Comparison of ENCODE assay signal across 10 cellular contexts in the genomic region with DNA sequence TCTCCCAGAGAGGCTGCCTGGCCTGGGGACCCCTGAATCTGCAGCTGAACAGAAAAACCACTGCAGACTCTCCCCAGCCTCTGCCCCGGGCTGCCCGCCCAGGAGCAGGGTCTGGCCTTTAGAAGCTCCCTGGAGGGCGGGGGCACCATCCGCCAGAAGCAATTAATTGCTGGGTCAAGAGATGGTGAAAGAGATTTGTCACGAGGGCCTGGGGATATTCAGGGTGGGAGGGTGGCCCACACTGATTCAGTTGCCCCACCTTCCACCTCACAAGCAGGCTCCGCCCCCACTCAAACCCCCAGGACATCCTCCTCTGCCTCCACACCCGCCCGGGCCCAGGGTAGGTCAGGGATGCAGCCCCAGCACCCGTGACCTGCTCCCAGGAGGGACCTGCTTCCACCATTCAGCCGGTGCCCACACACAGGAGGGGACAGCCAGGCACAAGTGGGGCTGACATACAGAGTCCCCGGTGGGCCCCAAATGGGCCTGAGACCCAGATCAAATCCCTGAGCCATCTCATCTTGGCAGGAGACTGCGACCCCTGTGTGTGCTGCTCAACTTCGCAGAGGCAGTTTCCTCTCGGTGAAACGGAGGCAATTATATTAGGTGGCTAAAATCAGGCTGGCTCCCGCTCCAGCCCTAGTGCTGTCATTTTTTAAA.
DNase-seq lines count a peak whose midpoint lies in the region; ATAC-seq, FAIRE-seq and TF ChIP-seq lines count a peak whose summit lies in the region.
"Had no signal": no experiment of that assay in that cellular context is flagged by ENCODE, and none has a peak within 500 bp of the region (broad histone marks: within the 10 kb centered on the region; RNA-seq: fewer than 3 reads in every experiment).

No MANE protein-coding gene starts in this region.

- ATAC-seq in effector memory CD8-positive, alpha-beta T cell (replicated peaks) = no peak

- H3K27ac Mint-ChIP-seq in effector memory CD8-positive, alpha-beta T cell = peak overlapping the region; percentile 52 to 86

- no peaks in the 10 kb centered on the region for H3K9me3 Mint-ChIP-seq in effector memory CD8-positive, alpha-beta T cell

- DNase-seq in GM19239 (ENCODE audit: insufficient read length, low spot score) (no peak), NCI-H82 (lab: John Stamatoyannopoulos, UW) (peak; percentile 87), retina (peak; percentile 90), iPS-NIHi11 (ENCODE audit: low spot score) (no peak), GM10248 (ENCODE audit: extremely low spot score) (no peak), NAMALWA (ENCODE audit: low spot score) (no peak)
- DNase-seq in effector memory CD8-positive, alpha-beta T cell = no peak
- DNase-seq: DMS79, esophagus squamous epithelium had no signal

- H3K4me1 Mint-ChIP-seq in effector memory CD8-positive, alpha-beta T cell (ENCODE audit: low read depth in 2 of 2) = peaks cover 33 to 40% of the 10 kb centered on the region in 2 donors

- peak overlapping the region; percentile 23 to 53 for H3K4me3 Mint-ChIP-seq in effector memory CD8-positive, alpha-beta T cell

- no peaks in the 10 kb centered on the region for H3K27me3 Mint-ChIP-seq in effector memory CD8-positive, alpha-beta T cell

- TF ChIP-seq CTCF in GM10248 (IDR thresholded peaks at IDR 0.05; ENCODE audit: control extremely low read depth, extremely low read depth, low read depth, missing control alignments) = no peak

- peaks cover 7% of the 10 kb centered on the region for H3K36me3 Mint-ChIP-seq in effector memory CD8-positive, alpha-beta T cell (ENCODE audit: insufficient read depth)

- CTCF ChIA-PET in GM10248 (lab: Yijun Ruan, JAX) = interaction anchor here (1.0 to 1.6 kb wide), 2 partner anchors 50 to 224 kb away, joined by 3 to 6 read pairs; no protein-coding TSS in a partner anchor

- FAIRE-seq in GM19239 (lab: Jason Lieb, UNC) = peak; percentile 71
- FAIRE-seq: islet of Langerhans had no signal

- POLR2A ChIA-PET in GM10248 (lab: Yijun Ruan, JAX) = no interaction called here

Comparison
In these comparisons a context has a peak if more than half of its experiments do, and no peak if none do; other contexts are left out.
1. DNase-seq: peak in NCI-H82 (single experiment) and retina (single experiment); none in GM19239 (single experiment), effector memory CD8-positive, alpha-beta T cell (0 of 3), iPS-NIHi11 (single experiment), GM10248 (single experiment) and NAMALWA (single experiment).